In the genomic region with DNA sequence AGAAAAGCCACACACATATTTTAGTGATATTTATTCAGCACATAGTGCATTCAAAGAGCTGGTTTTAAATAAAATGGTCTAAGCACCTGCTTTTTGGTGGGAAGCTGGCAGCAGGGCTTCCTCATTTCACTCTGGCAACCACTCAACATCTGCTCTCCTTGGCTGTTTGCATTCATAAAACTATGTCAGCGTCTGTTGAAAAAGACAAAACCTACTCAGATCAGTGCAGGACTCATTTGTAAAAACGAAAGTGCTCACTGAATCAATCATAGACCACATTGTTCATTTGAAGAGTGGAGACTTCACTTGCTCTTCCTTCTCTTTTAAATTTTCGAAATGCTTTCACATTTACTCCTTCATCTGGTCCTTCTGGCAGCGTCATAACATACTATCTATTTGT, we compare ENCODE assay signal across 12 cellular contexts.
DNase-seq lines count a peak whose midpoint lies in the region; ATAC-seq, FAIRE-seq and TF ChIP-seq lines count a peak whose summit lies in the region.
"Had no signal": no experiment of that assay in that cellular context is flagged by ENCODE, and none has a peak within 500 bp of the region (broad histone marks: within the 10 kb centered on the region; RNA-seq: fewer than 3 reads in every experiment).

No MANE protein-coding gene starts in this region.

- no peak overlapping the region for H3K4me3 ChIP-seq in pancreas
- H3K4me3 ChIP-seq: cardiac muscle cell had no signal

- H3K9me3 ChIP-seq in pancreas, result no peaks in the 10 kb centered on the region

- CTCF ChIA-PET in activated naive CD4-positive, alpha-beta T cell treated with anti-CD3 and anti-CD28 coated beads for 36 hours (lab: Charles Lee), result no interaction called here

- ATAC-seq in GM21737 (IDR thresholded peaks at IDR 0.05; ENCODE audit: unreplicated experiment) (peak; percentile 79), HG03460 (IDR thresholded peaks at IDR 0.05; ENCODE audit: unreplicated experiment) (peak; percentile 88), pancreas (no peak)
- peak; percentile 93 to 94 for ATAC-seq in stimulated activated naive B cell treated with anti-CD40 and anti-IgM and Interleukin-4, amounts not matched to agents 10 μg/mL and 1 μg/mL and 100 μg/mL, for 72 hours (replicated peaks)

- no peak for FAIRE-seq in pancreas (lab: Jason Lieb, UNC)

- peak; percentile 10 for DNase-seq in activated naive CD4-positive, alpha-beta T cell treated with anti-CD3 and anti-CD28 coated beads for 36 hours
- no peak for DNase-seq in activated naive CD4-positive, alpha-beta T cell treated with anti-CD3 and anti-CD28 coated beads, Interleukin-2, amount 50 U/mL, for 16 hours
- peak; percentile 41 for DNase-seq in stimulated activated naive B cell treated with anti-CD40 and anti-IgM and Interleukin-4, amounts not matched to agents 10 μg/mL and 1 μg/mL and 100 μg/mL, for 72 hours
- DNase-seq in pancreas (no peak), RKO (ENCODE audit: low spot score) (no peak)
- DNase-seq in activated CD4-positive, alpha-beta T cell treated with anti-CD3 and anti-CD28 coated beads, Interleukin-2, amount 50 U/mL, for 4 hours, result no peak
- DNase-seq: AML-193, NCI-H526 treated with DMSO at 0.1 percent for 48 hours had no signal

- H3K27me3 ChIP-seq in pancreas, result no peaks in the 10 kb centered on the region
- H3K27me3 ChIP-seq: cardiac muscle cell had no signal

- peaks cover 16% of the 10 kb centered on the region for H3K27me3 Mint-ChIP-seq in activated naive CD4-positive, alpha-beta T cell treated with anti-CD3 and anti-CD28 coated beads for 36 hours (ENCODE audit: low read depth)
- H3K27me3 Mint-ChIP-seq in stimulated activated naive B cell treated with anti-CD40 and anti-IgM and Interleukin-4, amounts not matched to agents 10 μg/mL and 1 μg/mL and 100 μg/mL, for 72 hours, result peaks cover 0 to under 1% of the 10 kb centered on the region in 2 donors

- no peaks in the 10 kb centered on the region for H3K9me3 Mint-ChIP-seq in activated naive CD4-positive, alpha-beta T cell treated with anti-CD3 and anti-CD28 coated beads for 36 hours
- no peaks in the 10 kb centered on the region for H3K9me3 Mint-ChIP-seq in stimulated activated naive B cell treated with anti-CD40 and anti-IgM and Interleukin-4, amounts not matched to agents 10 μg/mL and 1 μg/mL and 100 μg/mL, for 72 hours
- H3K9me3 Mint-ChIP-seq: nephron had no signal

- intact Hi-C loops in activated naive CD4-positive, alpha-beta T cell treated with anti-CD3 and anti-CD28 coated beads for 36 hours (cut with micrococcal nuclease), result no loop called here
- intact Hi-C loops in pancreas (cut with DNase I), result no loop called here

- H3K4me1 ChIP-seq in pancreas, result peaks cover 12 to 35% (median 23%) of the 10 kb centered on the region in 3 donors

- H3K36me3 Mint-ChIP-seq in activated naive CD4-positive, alpha-beta T cell treated with anti-CD3 and anti-CD28 coated beads for 36 hours (ENCODE audit: low read depth), result no peaks in the 10 kb centered on the region
- H3K36me3 Mint-ChIP-seq in stimulated activated naive B cell treated with anti-CD40 and anti-IgM and Interleukin-4, amounts not matched to agents 10 μg/mL and 1 μg/mL and 100 μg/mL, for 72 hours, result no peaks in the 10 kb centered on the region

- H3K27ac ChIP-seq in pancreas, result no peak overlapping the region
- H3K27ac ChIP-seq: cardiac muscle cell had no signal

- no peak overlapping the region for H3K27ac Mint-ChIP-seq in activated naive CD4-positive, alpha-beta T cell treated with anti-CD3 and anti-CD28 coated beads for 36 hours
- H3K27ac Mint-ChIP-seq in stimulated activated naive B cell treated with anti-CD40 and anti-IgM and Interleukin-4, amounts not matched to agents 10 μg/mL and 1 μg/mL and 100 μg/mL, for 72 hours, result peak overlapping the region; percentile 11
- H3K27ac Mint-ChIP-seq: nephron had no signal

- H3K4me1 Mint-ChIP-seq in activated naive CD4-positive, alpha-beta T cell treated with anti-CD3 and anti-CD28 coated beads for 36 hours (ENCODE audit: low read depth), result peaks cover 3% of the 10 kb centered on the region
- H3K4me1 Mint-ChIP-seq in stimulated activated naive B cell treated with anti-CD40 and anti-IgM and Interleukin-4, amounts not matched to agents 10 μg/mL and 1 μg/mL and 100 μg/mL, for 72 hours, result peaks cover 24 to 30% of the 10 kb centered on the region in 2 donors

- no peak for TF ChIP-seq CTCF in pancreas (IDR thresholded peaks at IDR 0.05)

- H3K36me3 ChIP-seq in pancreas, result no peaks in the 10 kb centered on the region
- H3K36me3 ChIP-seq: cardiac muscle cell had no signal

- WGBS in pancreas, 2 donors, result 53 to 59% methylated on average over 4 of the region's 4 CpGs

- H3K4me3 Mint-ChIP-seq in activated naive CD4-positive, alpha-beta T cell treated with anti-CD3 and anti-CD28 coated beads for 36 hours, result no peak overlapping the region
- H3K4me3 Mint-ChIP-seq in stimulated activated naive B cell treated with anti-CD40 and anti-IgM and Interleukin-4, amounts not matched to agents 10 μg/mL and 1 μg/mL and 100 μg/mL, for 72 hours, result no peak overlapping the region
- H3K4me3 Mint-ChIP-seq: nephron had no signal

Comparison
In these comparisons a context has a peak if more than half of its experiments do, and no peak if none do; other contexts are left out.
1. DNase-seq: peak in activated naive CD4-positive, alpha-beta T cell treated with anti-CD3 and anti-CD28 coated beads for 36 hours (single experiment) and stimulated activated naive B cell treated with anti-CD40 and anti-IgM and Interleukin-4, amounts not matched to agents 10 μg/mL and 1 μg/mL and 100 μg/mL, for 72 hours (single experiment); none in activated naive CD4-positive, alpha-beta T cell treated with anti-CD3 and anti-CD28 coated beads, Interleukin-2, amount 50 U/mL, for 16 hours (single experiment), pancreas (0 of 6), activated CD4-positive, alpha-beta T cell treated with anti-CD3 and anti-CD28 coated beads, Interleukin-2, amount 50 U/mL, for 4 hours (0 of 2) and RKO (single experiment).
2. ATAC-seq: peak in GM21737 (single experiment), HG03460 (single experiment) and stimulated activated naive B cell treated with anti-CD40 and anti-IgM and Interleukin-4, amounts not matched to agents 10 μg/mL and 1 μg/mL and 100 μg/mL, for 72 hours (2 of 2); none in pancreas (0 of 4).